ENCODE assay signal across 30 cellular contexts in the genomic region with DNA sequence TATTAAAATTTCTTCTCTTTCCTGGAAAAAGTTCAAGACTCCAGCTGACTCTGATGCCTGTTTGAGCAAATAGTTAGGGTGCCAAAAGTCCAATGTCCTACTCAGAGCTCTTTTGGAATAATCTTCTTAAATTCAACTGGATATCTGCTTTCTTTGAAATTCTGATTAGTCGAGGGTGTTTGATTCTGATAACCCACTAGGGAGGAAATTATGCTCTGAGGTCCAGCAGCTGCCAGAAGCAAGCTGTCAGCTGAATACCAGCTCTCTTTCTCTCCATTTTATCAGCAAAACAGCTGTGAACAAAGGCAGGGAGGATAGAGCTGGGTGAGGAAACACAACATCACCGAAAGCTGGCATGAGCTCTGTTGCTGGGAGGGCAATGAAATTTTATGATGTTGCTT.
DNase-seq lines count a peak whose midpoint lies in the region; ATAC-seq, FAIRE-seq and TF ChIP-seq lines count a peak whose summit lies in the region.
"Had no signal": no experiment of that assay in that cellular context is flagged by ENCODE, and none has a peak within 500 bp of the region (broad histone marks: within the 10 kb centered on the region; RNA-seq: fewer than 3 reads in every experiment).

No MANE protein-coding gene starts in this region.

- H3K4me1 Mint-ChIP-seq in T-cell = no peaks in the 10 kb centered on the region
- H3K4me1 Mint-ChIP-seq: activated CD4-positive, alpha-beta T cell treated with anti-CD3 and anti-CD28 coated beads, Interleukin-2, amount 10 ng/mL, durations not matched to agents 7 days and 5 days; activated CD8-positive, alpha-beta memory T cell treated with anti-CD3 and anti-CD28 coated beads, Interleukin-2, amount 10 ng/mL, durations not matched to agents 7 days and 5 days; natural killer cell had no signal

- no peak for TF ChIP-seq EP300 in A549 (IDR thresholded peaks at IDR 0.05)

- H3K27ac Mint-ChIP-seq in T-cell = no peak overlapping the region
- H3K27ac Mint-ChIP-seq: activated CD4-positive, alpha-beta T cell treated with anti-CD3 and anti-CD28 coated beads, Interleukin-2, amount 10 ng/mL, durations not matched to agents 7 days and 5 days; activated CD8-positive, alpha-beta memory T cell treated with anti-CD3 and anti-CD28 coated beads, Interleukin-2, amount 10 ng/mL, durations not matched to agents 7 days and 5 days; dendritic cell treated with granulocyte-macrophage colony-stimulating factor and Interleukin-4, amounts not matched to agents 40 ng/mL and 50 ng/mL, for 4 days; natural killer cell had no signal

- TF ChIP-seq RAD21 in A549 (conservative IDR thresholded peaks at IDR 0.05 in 1 of 2, IDR thresholded peaks at IDR 0.05 in 1 of 2) = no peak

- H3K27me3 ChIP-seq in SJCRH30 (no peaks in the 10 kb centered on the region), right lobe of liver (no peaks in the 10 kb centered on the region), aorta (ENCODE audit: control insufficient read depth in 1 of 2, insufficient read depth in 2 of 2, low read length in 1 of 2) (no peaks in the 10 kb centered on the region)
- H3K27me3 ChIP-seq: BLaER1 treated with 17β-estradiol and CSF1 and Interleukin-3, amounts not matched to agents 10 nM and 100 nM; testis had no signal

- H3K4me3 ChIP-seq in A549 (no peak overlapping the region), SJCRH30 (no peak overlapping the region), right lobe of liver (peak overlapping the region in 1 of 3 donors; percentile 10), aorta (ENCODE audit: low read length in 2 of 2) (no peak overlapping the region)
- H3K4me3 ChIP-seq: BLaER1 treated with 17β-estradiol and CSF1 and Interleukin-3, amounts not matched to agents 10 nM and 100 nM; SK-N-MC; testis had no signal

- no peak for ATAC-seq in A549
- ATAC-seq in right lobe of liver = peak; percentile 76 to 86 (median 80)
- ATAC-seq in T-cell (replicated peaks in 1 of 4) = no peak
- ATAC-seq in aorta (ENCODE audit: low FRiP score) = no peak
- no peak for ATAC-seq in GM21515 (IDR thresholded peaks at IDR 0.05; ENCODE audit: unreplicated experiment)
- ATAC-seq: activated CD8-positive, alpha-beta memory T cell treated with anti-CD3 and anti-CD28 coated beads, Interleukin-2, amount 10 ng/mL, durations not matched to agents 7 days and 5 days; natural killer cell had no signal

- TF ChIP-seq POLR2A in A549 (IDR thresholded peaks at IDR 0.05; ENCODE audit: low read length) (no peak), right lobe of liver (IDR thresholded peaks at IDR 0.05) (no peak)

- WGBS in A549 (ENCODE audit: missing lambda C conversion rate) = 12% methylated on average over 2 of the region's 2 CpGs
- 2% methylated on average over 2 of the region's 2 CpGs for WGBS in right lobe of liver (ENCODE audit: insufficient coverage, low coverage, low lambda C conversion rate, missing lambda C conversion rate)
- 5 to 10% methylated on average over 2 of the region's 2 CpGs for WGBS in aorta, 2 donors

- H3K27ac ChIP-seq in A549 (no peak overlapping the region), SJCRH30 (peak overlapping the region; percentile 52), right lobe of liver (peak overlapping the region in 2 of 3 donors; percentile 34 to 45), aorta (ENCODE audit: low read depth in 1 of 2, low read length in 2 of 2) (no peak overlapping the region)
- H3K27ac ChIP-seq: BLaER1 treated with 17β-estradiol and CSF1 and Interleukin-3, amounts not matched to agents 10 nM and 100 nM; HL-60; SK-N-MC; testis had no signal

- H3K27me3 Mint-ChIP-seq in T-cell = peaks cover 0 to 3% of the 10 kb centered on the region in 2 donors
- H3K27me3 Mint-ChIP-seq: activated CD4-positive, alpha-beta T cell treated with anti-CD3 and anti-CD28 coated beads, Interleukin-2, amount 10 ng/mL, durations not matched to agents 7 days and 5 days; activated CD8-positive, alpha-beta memory T cell treated with anti-CD3 and anti-CD28 coated beads, Interleukin-2, amount 10 ng/mL, durations not matched to agents 7 days and 5 days; dendritic cell treated with granulocyte-macrophage colony-stimulating factor and Interleukin-4, amounts not matched to agents 40 ng/mL and 50 ng/mL, for 4 days had no signal

- POLR2A ChIA-PET in A549 (lab: Yijun Ruan, JAX) = no interaction called here
- POLR2A ChIA-PET in T-cell (lab: Charles Lee) = no interaction called here

- no peak overlapping the region for H3K4me3 Mint-ChIP-seq in T-cell
- H3K4me3 Mint-ChIP-seq: activated CD4-positive, alpha-beta T cell treated with anti-CD3 and anti-CD28 coated beads, Interleukin-2, amount 10 ng/mL, durations not matched to agents 7 days and 5 days; activated CD8-positive, alpha-beta memory T cell treated with anti-CD3 and anti-CD28 coated beads, Interleukin-2, amount 10 ng/mL, durations not matched to agents 7 days and 5 days; dendritic cell treated with granulocyte-macrophage colony-stimulating factor and Interleukin-4, amounts not matched to agents 40 ng/mL and 50 ng/mL, for 4 days; natural killer cell had no signal

- DNase-seq in A549 (ENCODE audit: low read depth in 1 of 2, low spot score in 1 of 2) (no peak), LHCN-M2 (ENCODE audit: low read depth) (peak; percentile 61), SJCRH30 (peak; percentile 49 to 73), right lobe of liver (peak in 1 of 3 donors; percentile 49), germinal center (ENCODE audit: low spot score) (no peak), T-cell (no peak), aorta (no peak)
- DNase-seq: activated CD4-positive, alpha-beta T cell treated with anti-CD3 and anti-CD28 coated beads, Interleukin-2, amount 10 ng/mL, durations not matched to agents 7 days and 5 days; activated CD8-positive, alpha-beta memory T cell treated with anti-CD3 and anti-CD28 coated beads, Interleukin-2, amount 10 ng/mL, durations not matched to agents 7 days and 5 days; activated naive CD4-positive, alpha-beta T cell treated with anti-CD3 and anti-CD28 coated beads, Interleukin-2, amount 50 U/mL, for 16 hours; amygdala; mesenchymal stem cell; natural killer cell; NCI-H1092; NCI-H2107; NCI-H510A treated with DMSO at 0.1 percent for 48 hours; RPMI8226; stimulated activated CD4-positive, alpha-beta T cell treated with anti-CD3 and anti-CD28 coated beads, Interleukin-12 subunit alpha, Interleukin-12 subunit beta, amount 100 ng/mL, for 4 hours; stimulated activated CD4-positive, alpha-beta T cell treated with anti-CD3 and anti-CD28 coated beads, Interleukin-4, amount 100 ng/mL, for 4 hours; stimulated activated naive CD4-positive, alpha-beta T cell; T-helper 2 cell; testis had no signal

- CTCF ChIA-PET in A549 (lab: Yijun Ruan, JAX) = no interaction called here
- CTCF ChIA-PET in T-cell (lab: Charles Lee) = interaction anchor here in 1 of 2 donors (0.5 kb wide), 1 partner anchor 747 kb away, joined by 3 read pairs; no protein-coding TSS in a partner anchor

- no peaks in the 10 kb centered on the region for H3K36me3 ChIP-seq in SJCRH30
- no peaks in the 10 kb centered on the region for H3K36me3 ChIP-seq in right lobe of liver
- H3K36me3 ChIP-seq in aorta (ENCODE audit: control insufficient read depth in 1 of 2, insufficient read depth in 2 of 2, low read length in 1 of 2) = no peaks in the 10 kb centered on the region
- H3K36me3 ChIP-seq: BLaER1 treated with 17β-estradiol and CSF1 and Interleukin-3, amounts not matched to agents 10 nM and 100 nM had no signal

- H3K36me3 Mint-ChIP-seq in T-cell = peaks cover 5% of the 10 kb centered on the region
- H3K36me3 Mint-ChIP-seq: activated CD8-positive, alpha-beta memory T cell treated with anti-CD3 and anti-CD28 coated beads, Interleukin-2, amount 10 ng/mL, durations not matched to agents 7 days and 5 days; natural killer cell had no signal

- no peak for TF ChIP-seq CTCF in A549 (IDR thresholded peaks at IDR 0.05)
- TF ChIP-seq CTCF in right lobe of liver (IDR thresholded peaks at IDR 0.05) = no peak

- no peak for FAIRE-seq in A549 (lab: Jason Lieb, UNC)
- FAIRE-seq: endometrium, GM12892, GM19239 had no signal

- intact Hi-C loops in right lobe of liver (cut with DNase I) (loop anchor here in 1 of 2 donors (5.0 kb wide), 1 partner anchor 53 kb away; no protein-coding TSS in a partner anchor), aorta (cut with DNase I) (no loop called here)

- peak overlapping the region; percentile 19; the same call in 1 of the 3 replicates for H3K4me2 ChIP-seq in A549
- H3K4me2 ChIP-seq: BLaER1 treated with 17β-estradiol and CSF1 and Interleukin-3, amounts not matched to agents 10 nM and 100 nM had no signal

- no peaks in the 10 kb centered on the region for H3K9me3 ChIP-seq in A549
- H3K9me3 ChIP-seq in SJCRH30 (replicated peaks) = no peaks in the 10 kb centered on the region
- no peaks in the 10 kb centered on the region for H3K9me3 ChIP-seq in right lobe of liver
- H3K9me3 ChIP-seq in aorta (ENCODE audit: control insufficient read depth, low read length) = no peaks in the 10 kb centered on the region
- H3K9me3 ChIP-seq: testis had no signal

- H3K4me1 ChIP-seq in A549 = no peaks in the 10 kb centered on the region
- H3K4me1 ChIP-seq in SJCRH30 = peaks cover 34% of the 10 kb centered on the region
- peaks cover 0 to 19% (median 5%) of the 10 kb centered on the region in 4 donors for H3K4me1 ChIP-seq in right lobe of liver
- peaks cover 0 to 2% of the 10 kb centered on the region in 2 donors for H3K4me1 ChIP-seq in aorta (ENCODE audit: control insufficient read depth in 1 of 2, insufficient read depth in 2 of 2, low read length in 2 of 2)
- H3K4me1 ChIP-seq: BLaER1 treated with 17β-estradiol and CSF1 and Interleukin-3, amounts not matched to agents 10 nM and 100 nM; testis had no signal

- peaks cover 10 to 16% (median 15%) of the 10 kb centered on the region in 3 donors for H3K9me3 Mint-ChIP-seq in T-cell

TF ChIP-seq in A549, 52 proteins besides CTCF, POLR2A, EP300 and RAD21 (continues in another document):
- TF ChIP-seq HOXA7 (CRISPR knock-in tag; IDR thresholded peaks at IDR 0.05) = no peak
- TF ChIP-seq CHD2 (IDR thresholded peaks at IDR 0.05; ENCODE audit: low read length, partially characterized antibody) = no peak
- no peak for TF ChIP-seq ESRRA (IDR thresholded peaks at IDR 0.05; ENCODE audit: borderline replicate concordance, low read length)
- no peak for TF ChIP-seq ZNF302 (CRISPR knock-in tag; IDR thresholded peaks at IDR 0.05)
- no peak for TF ChIP-seq E2F6 (IDR thresholded peaks at IDR 0.05; ENCODE audit: borderline replicate concordance, low read depth)

Comparison
In these comparisons a context has a peak if more than half of its experiments do, and no peak if none do; other contexts are left out.
1. ATAC-seq: peak in right lobe of liver (4 of 4); none in A549 (0 of 2), T-cell (0 of 4), aorta (single experiment) and GM21515 (single experiment).
2. DNase-seq: peak in LHCN-M2 (single experiment) and SJCRH30 (2 of 2); none in A549 (0 of 2), germinal center (single experiment), T-cell (0 of 34) and aorta (0 of 2).
3. H3K27ac ChIP-seq: peak in SJCRH30 (single experiment) and right lobe of liver (2 of 3); none in A549 (0 of 2) and aorta (0 of 2).